9 cellular contexts compared by ENCODE assay signal in genomic region chr9:112784020-112784788, GRCh38. TPM values are rescaled to one million over a fixed set of nuclear protein-coding genes. Genes with fewer than 3 reads are reported as not detected.
A peak's percentile ranks its signal among the peaks of the same experiment; 100 is the strongest.
DNase-seq lines count a peak whose midpoint lies in the region; TF ChIP-seq lines count a peak whose summit lies in the region.
"Had no signal": no experiment of that assay in that cellular context is flagged by ENCODE, and none has a peak within 500 bp of the region (broad histone marks: within the 10 kb centered on the region; RNA-seq: fewer than 3 reads in every experiment).

No MANE protein-coding gene starts in this region.

- no peak overlapping the region for H3K23ac ChIP-seq in mesenchymal stem cell (ENCODE audit: low read length in 2 of 2)

- no peak overlapping the region for H3K9ac ChIP-seq in mesenchymal stem cell (ENCODE audit: low read length)

- H4K91ac ChIP-seq in mesenchymal stem cell (ENCODE audit: low read length), result no peak overlapping the region

- no peak overlapping the region for H3K4me3 Mint-ChIP-seq in chondrocyte (ENCODE audit: unreplicated experiment)

- H3K36me3 ChIP-seq in mesenchymal stem cell (ENCODE audit: control insufficient read depth in 1 of 2, insufficient read depth in 2 of 2, low read depth in 1 of 2, low read length in 2 of 2), result no peaks in the 10 kb centered on the region

- no peak overlapping the region for H3K4ac ChIP-seq in mesenchymal stem cell (ENCODE audit: low read depth in 1 of 2, low read length in 2 of 2)

- H3K79me1 ChIP-seq in mesenchymal stem cell (replicated peaks; ENCODE audit: low read length, poor library complexity, severe bottlenecking), result peaks cover 42% of the 10 kb centered on the region

- no peak overlapping the region for H2BK15ac ChIP-seq in mesenchymal stem cell (ENCODE audit: low read depth, poor library complexity, severe bottlenecking)

- H3K27me3 ChIP-seq in mesenchymal stem cell (ENCODE audit: control insufficient read depth in 1 of 2, insufficient read depth in 1 of 2, low read length in 2 of 2), result no peaks in the 10 kb centered on the region

- no peak overlapping the region for H2BK12ac ChIP-seq in mesenchymal stem cell (ENCODE audit: low read length in 2 of 2)

- H3K4me1 Mint-ChIP-seq in chondrocyte (ENCODE audit: low read depth), result peaks cover 58% of the 10 kb centered on the region

- no peaks in the 10 kb centered on the region for H3K9me3 ChIP-seq in mesenchymal stem cell (ENCODE audit: control insufficient read depth, low read length)

- H3K27ac ChIP-seq in mesenchymal stem cell (ENCODE audit: low read length, poor library complexity, severe bottlenecking), result no peak overlapping the region

- H3K4me2 ChIP-seq in mesenchymal stem cell (ENCODE audit: low read length, poor library complexity, severe bottlenecking), result peak overlapping the region; percentile 51

- DNase-seq in ELF-1 (ENCODE audit: low read depth, low spot score) (peak; percentile 32), NCI-H2171 treated with DMSO at 0.1 percent for 48 hours (lab: John Stamatoyannopoulos, UW) (peak; percentile 90), chondrocyte (ENCODE audit: low spot score) (no peak), mesenchymal stem cell (peak; percentile 67), HT-29 (ENCODE audit: low spot score) (no peak), NCI-H128 (lab: John Stamatoyannopoulos, UW; ENCODE audit: unreplicated experiment) (no peak), HuH-7 (ENCODE audit: low spot score) (no peak), HuH-7.5 (ENCODE audit: low spot score) (no peak)
- DNase-seq: effector CD4-positive, alpha-beta T cell had no signal

- no peak overlapping the region for H3K18ac ChIP-seq in mesenchymal stem cell (ENCODE audit: low read depth in 1 of 2, low read length in 2 of 2)

- H3K36me3 Mint-ChIP-seq in chondrocyte (ENCODE audit: low read depth), result no peaks in the 10 kb centered on the region

- H2BK120ac ChIP-seq in mesenchymal stem cell (ENCODE audit: low read depth, low read length), result no peak overlapping the region

- no peak overlapping the region for H2AFZ ChIP-seq in mesenchymal stem cell (ENCODE audit: low read depth, low read length)

- TF ChIP-seq CTCF in chondrocyte (IDR thresholded peaks at IDR 0.05), result no peak

- H3K4me3 ChIP-seq in mesenchymal stem cell (ENCODE audit: insufficient read depth in 1 of 2, low read depth in 1 of 2, low read length in 2 of 2), result no peak overlapping the region

- peak overlapping the region in 1 of 2 experiments; percentile 26 for H3K14ac ChIP-seq in mesenchymal stem cell (ENCODE audit: low read length in 2 of 2)

- peaks cover 14% of the 10 kb centered on the region for H3K4me1 ChIP-seq in mesenchymal stem cell (ENCODE audit: control insufficient read depth, insufficient read depth, low read depth, low read length)

- no peaks in the 10 kb centered on the region for H3K27me3 Mint-ChIP-seq in chondrocyte (ENCODE audit: low read depth)

- no peak overlapping the region for H4K8ac ChIP-seq in mesenchymal stem cell (ENCODE audit: low read length)

- no peak overlapping the region for H2BK5ac ChIP-seq in mesenchymal stem cell (ENCODE audit: low read depth, low read length, poor library complexity, severe bottlenecking)

- no peak overlapping the region for H2AK5ac ChIP-seq in mesenchymal stem cell (ENCODE audit: low read length, severe bottlenecking)

- WGBS in mesenchymal stem cell, result 4% methylated on average over 6 of the region's 7 CpGs

- peak overlapping the region; percentile 29 for H3K27ac Mint-ChIP-seq in chondrocyte (ENCODE audit: unreplicated experiment)

- no peaks in the 10 kb centered on the region for H3K9me3 Mint-ChIP-seq in chondrocyte (ENCODE audit: low read depth)

RNA-seq across cellular contexts. Expression of gene SNX30, which starts 33.6 kb away (rescaled TPM):
- total RNA-seq in chondrocyte, result 14.5 to 20.1 TPM (median 19.9 TPM) in 3 replicates
- polyA plus RNA-seq in mesenchymal stem cell (2013, experiment 1 of 2), result 14.3 TPM
- polyA plus RNA-seq in mesenchymal stem cell (2013, experiment 2 of 2), result 15.1 TPM
- total RNA-seq in HT-29 (2014; rRNA removed; shearing (Covaris generic)), result 2.8 and 3.2 TPM in 2 replicates

Comparison
In these comparisons a context has a peak if more than half of its experiments do, and no peak if none do; other contexts are left out.
1. DNase-seq: peak in ELF-1 (single experiment), NCI-H2171 treated with DMSO at 0.1 percent for 48 hours (single experiment) and mesenchymal stem cell (single experiment); none in chondrocyte (single experiment), HT-29 (single experiment), NCI-H128 (single experiment), HuH-7 (single experiment) and HuH-7.5 (single experiment).